8 cellular contexts compared by ENCODE assay signal in genomic region chr1:15939181-15940109, GRCh38. TPM values are rescaled to one million over a fixed set of nuclear protein-coding genes. Genes with fewer than 3 reads are reported as not detected.
DNase-seq lines count a peak whose midpoint lies in the region; ATAC-seq and TF ChIP-seq lines count a peak whose summit lies in the region.

No MANE protein-coding gene starts in this region.

- peak overlapping the region; percentile 15 for H3K27ac Mint-ChIP-seq in activated CD4-positive, alpha-beta memory T cell treated with anti-CD3 and anti-CD28 coated beads, Interleukin-2, amount 10 ng/mL, durations not matched to agents 7 days and 5 days

- no peak overlapping the region for H3K4me3 Mint-ChIP-seq in activated CD4-positive, alpha-beta memory T cell treated with anti-CD3 and anti-CD28 coated beads, Interleukin-2, amount 10 ng/mL, durations not matched to agents 7 days and 5 days

- H3K9me3 Mint-ChIP-seq in activated CD4-positive, alpha-beta memory T cell treated with anti-CD3 and anti-CD28 coated beads, Interleukin-2, amount 10 ng/mL, durations not matched to agents 7 days and 5 days = no peaks in the 10 kb centered on the region

- H3K27me3 ChIP-seq in heart right ventricle = no peaks in the 10 kb centered on the region
- no peaks in the 10 kb centered on the region for H3K27me3 ChIP-seq in sigmoid colon

- H3K36me3 Mint-ChIP-seq in activated CD4-positive, alpha-beta memory T cell treated with anti-CD3 and anti-CD28 coated beads, Interleukin-2, amount 10 ng/mL, durations not matched to agents 7 days and 5 days (ENCODE audit: low read depth) = peaks cover 56% of the 10 kb centered on the region

- no peak for TF ChIP-seq EP300 in sigmoid colon (IDR thresholded peaks at IDR 0.05)

- H3K4me1 ChIP-seq in heart right ventricle (peaks cover 3 to 22% (median 9%) of the 10 kb centered on the region in 9 donors), sigmoid colon (peaks cover 0 to 15% (median 13%) of the 10 kb centered on the region in 4 donors)

- H3K4me3 ChIP-seq in heart right ventricle (no peak overlapping the region), sigmoid colon (no peak overlapping the region)

- no peak for TF ChIP-seq CTCF in heart right ventricle (IDR thresholded peaks at IDR 0.05)
- no peak for TF ChIP-seq CTCF in sigmoid colon (IDR thresholded peaks at IDR 0.05)

- TF ChIP-seq POLR2A in sigmoid colon (IDR thresholded peaks at IDR 0.05) (no peak), erythroblast (IDR thresholded peaks at IDR 0.05; ENCODE audit: low read length) (no peak)

- intact Hi-C loops in heart right ventricle (cut with DNase I) (no loop called here), sigmoid colon (cut with DNase I) (no loop called here)

- peaks cover 4% of the 10 kb centered on the region for H3K4me1 Mint-ChIP-seq in activated CD4-positive, alpha-beta memory T cell treated with anti-CD3 and anti-CD28 coated beads, Interleukin-2, amount 10 ng/mL, durations not matched to agents 7 days and 5 days

- POLR2A ChIA-PET in activated CD4-positive, alpha-beta memory T cell treated with anti-CD3 and anti-CD28 coated beads, Interleukin-2, amount 10 ng/mL, durations not matched to agents 7 days and 5 days (lab: Charles Lee) = no interaction called here

- H3K27ac ChIP-seq in heart right ventricle (peak overlapping the region in 6 of 10 donors; percentile 27 to 58 (median 39)), sigmoid colon (peak overlapping the region; percentile 38 to 70 (median 67))

- CTCF ChIA-PET in activated CD4-positive, alpha-beta memory T cell treated with anti-CD3 and anti-CD28 coated beads, Interleukin-2, amount 10 ng/mL, durations not matched to agents 7 days and 5 days (lab: Charles Lee) = no interaction called here

- H3K36me3 ChIP-seq in heart right ventricle (peaks cover 0 to 100% (median 82%) of the 10 kb centered on the region in 9 donors), sigmoid colon (peaks cover 46 to 98% (median 66%) of the 10 kb centered on the region in 4 donors)

- ATAC-seq in heart right ventricle = peak in 4 of 8 donors; percentile 20 to 47 (median 42)

- DNase-seq in ELF-1 (ENCODE audit: low read depth, low spot score) = peak; percentile 69
- DNase-seq in activated CD4-positive, alpha-beta memory T cell treated with anti-CD3 and anti-CD28 coated beads, Interleukin-2, amount 10 ng/mL, durations not matched to agents 7 days and 5 days = no peak
- DNase-seq in heart right ventricle = no peak
- peak; percentile 81 for DNase-seq in sigmoid colon
- DNase-seq in NCI-H226 = no peak
- DNase-seq in DMS79 (lab: John Stamatoyannopoulos, UW) = no peak
- no peak for DNase-seq in HPDE6-E6E7 (ENCODE audit: extremely low spot score)
- DNase-seq in erythroblast (lab: John Stamatoyannopoulos, UW) = no peak

- 52 to 59% methylated on average over 17 of the region's 17 CpGs for WGBS in heart right ventricle, 2 donors
- 40 to 67% methylated on average over 17 of the region's 17 CpGs for WGBS in sigmoid colon, 2 donors

- H3K9me3 ChIP-seq in heart right ventricle (no peaks in the 10 kb centered on the region), sigmoid colon (no peaks in the 10 kb centered on the region)

- H3K27me3 Mint-ChIP-seq in activated CD4-positive, alpha-beta memory T cell treated with anti-CD3 and anti-CD28 coated beads, Interleukin-2, amount 10 ng/mL, durations not matched to agents 7 days and 5 days = no peaks in the 10 kb centered on the region

RNA-seq across cellular contexts. Expression of gene ZBTB17, which starts 36.5 kb away (rescaled TPM):
- 10 to 100 TPM; 43.8 to 48.0 TPM for total RNA-seq in activated CD4-positive, alpha-beta memory T cell treated with anti-CD3 and anti-CD28 coated beads, Interleukin-2, amount 10 ng/mL, durations not matched to agents 7 days and 5 days
- 10 to 100 TPM; 16.4 to 25.0 (median 20.4) TPM for total RNA-seq in heart right ventricle
- polyA plus RNA-seq in heart right ventricle = 10 to 100 TPM; 27.3 to 54.9 TPM
- 10 to 100 TPM; 22.1 to 38.5 (median 26.5) TPM for total RNA-seq in sigmoid colon
- polyA plus RNA-seq in sigmoid colon = 10 to 100 TPM; 17.4 to 38.7 (median 18.3) TPM

Comparison
In these comparisons a context has a peak if more than half of its experiments do, and no peak if none do; other contexts are left out.
1. DNase-seq: peak in ELF-1 (single experiment) and sigmoid colon (single experiment); none in activated CD4-positive, alpha-beta memory T cell treated with anti-CD3 and anti-CD28 coated beads, Interleukin-2, amount 10 ng/mL, durations not matched to agents 7 days and 5 days (single experiment), heart right ventricle (0 of 2), NCI-H226 (single experiment), DMS79 (single experiment), HPDE6-E6E7 (single experiment) and erythroblast (0 of 2).